In the genomic region with DNA sequence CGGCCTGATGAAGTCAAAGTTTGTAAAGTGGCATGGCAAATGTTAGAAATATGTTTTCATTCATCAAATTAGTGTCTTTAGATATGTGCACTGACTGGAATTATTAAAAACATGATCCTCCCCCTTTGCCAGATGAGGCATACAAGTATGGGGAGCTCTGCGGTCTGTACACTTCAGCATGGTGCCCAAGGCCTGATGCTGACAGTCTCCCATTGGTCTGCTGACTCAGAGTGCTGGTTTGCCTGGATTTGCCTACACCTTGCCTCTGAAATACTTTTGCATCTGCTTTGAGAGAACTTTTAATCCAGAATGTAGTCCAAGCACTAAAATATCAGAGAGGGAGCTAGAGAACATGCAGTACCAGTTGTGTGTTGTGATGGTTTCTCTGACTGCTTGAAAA, we compare ENCODE assay signal across 1 cellular context.
TF ChIP-seq lines count a peak whose summit lies in the region.

No MANE protein-coding gene starts in this region.

TF ChIP-seq in IMR-90, 13 proteins besides CTCF, POLR2A, EP300 and RAD21:
- no peak for TF ChIP-seq NFE2L2 (IDR thresholded peaks at IDR 0.05; ENCODE audit: low read depth, low read length)
